In the genomic region with DNA sequence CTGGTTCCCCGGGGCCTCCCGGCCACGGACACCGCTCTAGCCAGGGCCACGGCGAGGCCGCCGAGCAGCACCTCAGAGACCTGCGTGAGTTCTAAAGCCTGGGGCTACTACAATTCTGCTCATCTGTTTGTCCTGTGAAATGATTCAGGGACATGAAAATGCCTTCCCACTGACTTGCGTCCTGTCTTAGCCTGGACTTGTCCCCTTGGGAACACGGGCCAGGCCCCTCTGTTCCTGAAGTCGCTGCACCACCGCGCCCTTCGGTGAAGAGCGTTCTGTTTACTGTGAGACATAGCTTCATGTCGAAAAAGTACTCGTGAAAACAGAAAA, we compare ENCODE assay signal across 9 cellular contexts. TPM values are rescaled to one million over a fixed set of nuclear protein-coding genes. Genes with fewer than 3 reads are reported as not detected.
DNase-seq lines count a peak whose midpoint lies in the region; ATAC-seq and TF ChIP-seq lines count a peak whose summit lies in the region.
"Had no signal": no experiment of that assay in that cellular context is flagged by ENCODE, and none has a peak within 500 bp of the region (broad histone marks: within the 10 kb centered on the region; RNA-seq: fewer than 3 reads in every experiment).

No MANE protein-coding gene starts in this region.

- H3K4me3 ChIP-seq in retinal pigment epithelial cell (ENCODE audit: low read length) = peak overlapping the region; percentile 43

- no peaks in the 10 kb centered on the region for H3K4me1 ChIP-seq in foreskin keratinocyte

- peak overlapping the region; percentile 83 for H3K4me3 Mint-ChIP-seq in T-helper 17 cell

- H3K27ac ChIP-seq in foreskin keratinocyte = peak overlapping the region; percentile 1

- ATAC-seq in T-helper 17 cell (peak; percentile 33), foreskin keratinocyte (no peak), HG03139 (IDR thresholded peaks at IDR 0.05; ENCODE audit: unreplicated experiment) (no peak)

- H3K36me3 Mint-ChIP-seq in T-helper 17 cell (ENCODE audit: low read depth) = no peaks in the 10 kb centered on the region

- no peak for TF ChIP-seq CTCF in foreskin keratinocyte (conservative IDR thresholded peaks at IDR 0.05)
- TF ChIP-seq CTCF in retinal pigment epithelial cell (conservative IDR thresholded peaks at IDR 0.05; ENCODE audit: low read depth, low read length) = no peak

- no peak overlapping the region for H3K27ac Mint-ChIP-seq in T-helper 17 cell

- peaks cover 2% of the 10 kb centered on the region for H3K4me1 Mint-ChIP-seq in T-helper 17 cell

- H3K9me3 ChIP-seq in T-helper 17 cell (ENCODE audit: control insufficient read depth, low read length, poor library complexity, severe bottlenecking) = no peaks in the 10 kb centered on the region

- no peaks in the 10 kb centered on the region for H3K27me3 ChIP-seq in foreskin keratinocyte

- no peaks in the 10 kb centered on the region for H3K27me3 Mint-ChIP-seq in T-helper 17 cell

- peak; percentile 33 for DNase-seq in EH (ENCODE audit: low read depth)
- DNase-seq in T-helper 17 cell = no peak
- DNase-seq in foreskin keratinocyte = peak in 1 of 2 donors; percentile 43
- no peak for DNase-seq in retinal pigment epithelial cell (ENCODE audit: low read depth)
- DNase-seq in HuH-7 (ENCODE audit: low spot score) = no peak
- DNase-seq in putamen (ENCODE audit: low spot score) = no peak
- DNase-seq in RKO (ENCODE audit: low spot score) = no peak
- DNase-seq: stimulated activated CD4-positive, alpha-beta T cell treated with anti-CD3 and anti-CD28 coated beads, Interleukin-2, amount 100 ng/mL, for 48 hours had no signal

RNA-seq across cellular contexts. Expression of gene YBEY, which starts 11.9 kb away (rescaled TPM):
- total RNA-seq in T-helper 17 cell (10 to 100 TPM in 1 of 2 donors, 1 to 10 TPM in 1; 5.2 to 11.2 TPM), foreskin keratinocyte (12.5 and 14.6 TPM in 2 replicates)
- polyA plus RNA-seq in foreskin keratinocyte = 14.3 and 21.2 TPM in 2 replicates

RNA-seq across cellular contexts. Expression of gene MCM3AP, which starts 12.6 kb away (rescaled TPM):
- total RNA-seq in T-helper 17 cell (100 to 1,000 TPM; 114 to 120 TPM), foreskin keratinocyte (67.8 and 69.6 TPM in 2 replicates)
- 27.7 and 28.2 TPM in 2 replicates for polyA plus RNA-seq in foreskin keratinocyte

RNA-seq across cellular contexts. Expression of gene C21orf58, which starts 25.6 kb away (rescaled TPM):
- total RNA-seq in T-helper 17 cell (1 to 10 TPM; 3.2 to 5.9 TPM), foreskin keratinocyte (7.0 and 7.1 TPM in 2 replicates)
- 3.3 and 3.8 TPM in 2 replicates for polyA plus RNA-seq in foreskin keratinocyte

RNA-seq across cellular contexts. Expression of gene PCNT, which starts 25.9 kb away (rescaled TPM):
- total RNA-seq in T-helper 17 cell (10 to 100 TPM; 53.5 to 59.5 TPM), foreskin keratinocyte (21.9 and 25.8 TPM in 2 replicates)
- 7.5 and 10.0 TPM in 2 replicates for polyA plus RNA-seq in foreskin keratinocyte
